8 cellular contexts compared by ENCODE assay signal in the genomic region with DNA sequence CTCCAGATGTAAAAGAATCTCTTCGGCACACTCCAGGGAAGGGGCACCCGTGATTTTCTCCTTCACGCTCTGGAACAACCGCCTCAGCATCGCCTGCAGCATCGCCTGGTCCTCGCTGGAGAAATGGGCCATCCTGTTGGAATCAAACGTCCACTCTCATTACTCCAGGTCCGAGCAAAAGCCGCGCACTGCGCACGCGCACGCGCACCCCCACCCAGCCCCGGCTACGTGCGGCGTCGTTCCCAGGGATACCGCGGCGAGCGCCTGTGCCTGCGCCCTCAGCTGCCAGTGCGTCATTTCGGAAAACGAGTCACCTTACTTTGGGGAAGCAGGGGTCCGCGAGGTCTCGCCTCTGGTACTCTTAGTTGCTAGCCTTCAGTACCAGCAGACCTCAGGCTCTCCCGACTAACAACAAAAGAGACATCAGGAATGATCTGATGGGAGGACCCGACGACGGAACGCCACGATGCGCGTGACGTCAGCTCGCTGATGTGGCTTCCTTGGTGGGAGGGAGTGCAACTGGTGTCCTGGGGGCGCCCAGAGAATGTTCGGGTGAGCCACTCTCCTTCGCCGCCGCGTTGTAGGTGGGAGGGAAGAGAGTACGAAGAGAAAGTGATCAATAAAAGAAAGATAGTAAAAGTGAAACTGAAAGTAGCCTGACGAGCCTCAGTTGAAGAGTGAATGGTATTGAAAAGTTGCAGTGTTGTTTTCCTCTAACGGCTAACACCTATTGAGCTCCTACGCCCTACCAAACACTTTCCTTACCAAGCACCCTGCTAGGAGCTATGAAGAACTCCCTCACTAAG. TPM values are rescaled to one million over a fixed set of nuclear protein-coding genes. Genes with fewer than 3 reads are reported as not detected.
DNase-seq lines count a peak whose midpoint lies in the region; ATAC-seq and TF ChIP-seq lines count a peak whose summit lies in the region.

A gene with protein sequence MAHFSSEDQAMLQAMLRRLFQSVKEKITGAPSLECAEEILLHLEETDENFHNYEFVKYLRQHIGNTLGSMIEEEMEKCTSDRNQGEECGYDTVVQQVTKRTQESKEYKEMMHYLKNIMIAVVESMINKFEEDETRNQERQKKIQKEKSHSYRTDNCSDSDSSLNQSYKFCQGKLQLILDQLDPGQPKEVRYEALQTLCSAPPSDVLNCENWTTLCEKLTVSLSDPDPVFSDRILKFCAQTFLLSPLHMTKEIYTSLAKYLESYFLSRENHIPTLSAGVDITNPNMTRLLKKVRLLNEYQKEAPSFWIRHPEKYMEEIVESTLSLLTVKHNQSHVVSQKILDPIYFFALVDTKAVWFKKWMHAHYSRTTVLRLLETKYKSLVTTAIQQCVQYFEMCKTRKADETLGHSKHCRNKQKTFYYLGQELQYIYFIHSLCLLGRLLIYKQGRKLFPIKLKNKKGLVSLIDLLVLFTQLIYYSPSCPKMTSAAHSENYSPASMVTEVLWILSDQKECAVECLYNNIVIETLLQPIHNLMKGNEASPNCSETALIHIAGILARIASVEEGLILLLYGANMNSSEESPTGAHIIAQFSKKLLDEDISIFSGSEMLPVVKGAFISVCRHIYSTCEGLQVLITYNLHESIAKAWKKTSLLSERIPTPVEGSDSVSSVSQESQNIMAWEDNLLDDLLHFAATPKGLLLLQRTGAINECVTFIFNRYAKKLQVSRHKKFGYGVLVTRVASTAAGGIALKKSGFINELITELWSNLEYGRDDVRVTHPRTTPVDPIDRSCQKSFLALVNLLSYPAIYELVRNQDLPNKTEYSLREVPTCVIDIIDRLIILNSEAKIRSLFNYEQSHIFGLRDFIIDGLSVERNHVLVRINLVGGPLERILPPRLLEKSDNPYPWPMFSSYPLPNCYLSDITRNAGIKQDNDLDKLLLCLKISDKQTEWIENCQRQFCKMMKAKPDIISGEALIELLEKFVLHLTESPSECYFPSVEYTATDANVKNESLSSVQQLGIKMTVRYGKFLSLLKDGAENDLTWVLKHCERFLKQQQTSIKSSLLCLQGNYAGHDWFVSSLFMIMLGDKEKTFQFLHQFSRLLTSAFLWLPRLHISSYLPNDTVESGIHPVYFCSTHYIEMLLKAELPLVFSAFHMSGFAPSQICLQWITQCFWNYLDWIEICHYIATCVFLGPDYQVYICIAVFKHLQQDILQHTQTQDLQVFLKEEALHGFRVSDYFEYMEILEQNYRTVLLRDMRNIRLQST (minus strand): TSS at position 182 of the 806 bp plus-strand sequence. CDS start 50 bp downstream, at position 132.

- H3K9me3 ChIP-seq in osteoblast (ENCODE audit: low read depth, low read length) (no peaks in the 10 kb centered on the region), thoracic aorta (no peaks in the 10 kb centered on the region)

- peaks cover 4% of the 10 kb centered on the region for H3K36me3 Mint-ChIP-seq in activated naive CD8-positive, alpha-beta T cell treated with anti-CD3 and anti-CD28 coated beads for 36 hours

- TF ChIP-seq CTCF in osteoblast (IDR thresholded peaks at IDR 0.05; ENCODE audit: extremely low read depth, low read depth, low read length) (no peak), thoracic aorta (IDR thresholded peaks at IDR 0.05) (peak; percentile 18)

- H3K4me1 Mint-ChIP-seq in activated naive CD8-positive, alpha-beta T cell treated with anti-CD3 and anti-CD28 coated beads for 36 hours = peaks cover 34% of the 10 kb centered on the region

- H3K27ac ChIP-seq in osteoblast (ENCODE audit: low read depth, low read length) = peak within 1 kb of the TSS; percentile 99
- H3K27ac ChIP-seq in thoracic aorta = peak within 1 kb of the TSS; percentile 85 to 88

- peaks cover 3% of the 10 kb centered on the region for H3K27me3 Mint-ChIP-seq in activated naive CD8-positive, alpha-beta T cell treated with anti-CD3 and anti-CD28 coated beads for 36 hours

- H3K79me2 ChIP-seq in osteoblast (ENCODE audit: insufficient read depth, low read length) = peaks cover 4% of the 10 kb centered on the region

- intact Hi-C loops in head of caudate nucleus (cut with DNase I) = no loop called here

- H3K27me3 ChIP-seq in osteoblast (ENCODE audit: insufficient read depth, low read length) = no peaks in the 10 kb centered on the region
- H3K27me3 ChIP-seq in thoracic aorta (replicated peaks; ENCODE audit: insufficient read depth) = no peaks in the 10 kb centered on the region

- peak within 1 kb of the TSS; percentile 76 for H3K4me2 ChIP-seq in osteoblast (ENCODE audit: insufficient read depth, low read length)

- peak; percentile 47 for TF ChIP-seq POLR2A in GM10847 (IDR thresholded peaks at IDR 0.05; ENCODE audit: extremely low read depth, insufficient read length)

- H3K27ac Mint-ChIP-seq in activated naive CD8-positive, alpha-beta T cell treated with anti-CD3 and anti-CD28 coated beads for 36 hours = peak within 1 kb of the TSS; percentile 97

- H3K4me3 ChIP-seq in osteoblast (ENCODE audit: insufficient read depth, low read length) (peak within 1 kb of the TSS; percentile 86), thoracic aorta (peak within 1 kb of the TSS; percentile 86)

- DNase-seq in NCI-H1105 (lab: John Stamatoyannopoulos, UW) (peak; percentile 87), SKM-1 treated with dmso at 0.1 percent for 144 hours (lab: John Stamatoyannopoulos, UW; ENCODE audit: unreplicated experiment) (peak; percentile 76), head of caudate nucleus (peak; percentile 85 to 96 (median 92)), osteoblast (ENCODE audit: insufficient read length, low spot score, missing footprints) (peak; percentile 95), thoracic aorta (ENCODE audit: low spot score) (peak; percentile 49)
- peak; percentile 90 for DNase-seq in activated naive CD8-positive, alpha-beta T cell treated with anti-CD3 and anti-CD28 coated beads for 36 hours

- ATAC-seq in HG02642 (IDR thresholded peaks at IDR 0.05; ENCODE audit: poor library complexity, unreplicated experiment) (peak; percentile 95), thoracic aorta (ENCODE audit: insufficient number of reproducible peaks, low FRiP score, low read depth) (peak; percentile 92)

- H3K4me1 ChIP-seq in osteoblast (ENCODE audit: insufficient read depth, low read length) (peaks cover 9% of the 10 kb centered on the region), thoracic aorta (ENCODE audit: control insufficient read depth in 1 of 2, low read depth in 2 of 2) (peaks cover 0 to 5% of the 10 kb centered on the region in 2 donors)

- no peaks in the 10 kb centered on the region for H3K9me3 Mint-ChIP-seq in activated naive CD8-positive, alpha-beta T cell treated with anti-CD3 and anti-CD28 coated beads for 36 hours

- H3K36me3 ChIP-seq in osteoblast (ENCODE audit: insufficient read depth, low read length) (no peaks in the 10 kb centered on the region), thoracic aorta (no peaks in the 10 kb centered on the region)

- H4K20me1 ChIP-seq in osteoblast (ENCODE audit: insufficient read depth, low read length) = no peaks in the 10 kb centered on the region

- peak within 1 kb of the TSS; percentile 98 for H2AFZ ChIP-seq in osteoblast (ENCODE audit: low read length)

- H3K4me3 Mint-ChIP-seq in activated naive CD8-positive, alpha-beta T cell treated with anti-CD3 and anti-CD28 coated beads for 36 hours = peak within 1 kb of the TSS; percentile 89

RNA-seq across cellular contexts. Expression of the gene that starts here (rescaled TPM):
- total RNA-seq in activated naive CD8-positive, alpha-beta T cell treated with anti-CD3 and anti-CD28 coated beads for 36 hours = 1 to 10 TPM; 6.7 to 7.0 TPM
- total RNA-seq in osteoblast (15.9 and 17.4 TPM in 2 replicates), thoracic aorta (10 to 100 TPM in 1 of 2 donors, 1 to 10 TPM in 1; 2.3 to 10.4 TPM)

Comparison
In these comparisons a context has a peak if more than half of its experiments do, and no peak if none do; other contexts are left out.
1. Peak in every context shown above with its lines: DNase-seq, ATAC-seq, H3K4me3 ChIP-seq and H3K27ac ChIP-seq.